Comparison of ENCODE assay signal across 9 cellular contexts in genomic region chr11:64851831-64852337, GRCh38. TPM values are rescaled to one million over a fixed set of nuclear protein-coding genes. Genes with fewer than 3 reads are reported as not detected.
DNase-seq lines count a peak whose midpoint lies in the region; ATAC-seq, FAIRE-seq and TF ChIP-seq lines count a peak whose summit lies in the region.
"Had no signal": no experiment of that assay in that cellular context is flagged by ENCODE, and none has a peak within 500 bp of the region (broad histone marks: within the 10 kb centered on the region; RNA-seq: fewer than 3 reads in every experiment).

No MANE protein-coding gene starts in this region.

- ATAC-seq in GM18867 (IDR thresholded peaks at IDR 0.05; ENCODE audit: unreplicated experiment): peak; percentile 20
- ATAC-seq in HG03064 (IDR thresholded peaks at IDR 0.05; ENCODE audit: low read depth, unreplicated experiment): peak; percentile 5
- ATAC-seq in foreskin keratinocyte: no peak

- FAIRE-seq in small intestine (lab: Jason Lieb, UNC): no peak

- no peak overlapping the region for H2AFZ ChIP-seq in osteoblast (ENCODE audit: low read length)

- H3K4me3 Mint-ChIP-seq in brain: no peak overlapping the region

- H3K4me3 ChIP-seq in small intestine (ENCODE audit: low read depth in 1 of 2, low read length in 2 of 2) (no peak overlapping the region), osteoblast (ENCODE audit: insufficient read depth, low read length) (no peak overlapping the region)

- peaks cover 12% of the 10 kb centered on the region for H3K36me3 Mint-ChIP-seq in brain

- H3K4me1 ChIP-seq in small intestine (ENCODE audit: control insufficient read depth in 2 of 2, insufficient read depth in 1 of 2, low read depth in 1 of 2, low read length in 1 of 2) (peaks cover 17 to 30% of the 10 kb centered on the region in 2 donors), osteoblast (ENCODE audit: insufficient read depth, low read length) (peaks cover 40% of the 10 kb centered on the region), foreskin keratinocyte (peaks cover 25% of the 10 kb centered on the region)

- no peaks in the 10 kb centered on the region for H3K9me3 Mint-ChIP-seq in brain

- H3K27me3 ChIP-seq in small intestine (ENCODE audit: control insufficient read depth in 2 of 2, insufficient read depth in 2 of 2, low read length in 2 of 2): no peaks in the 10 kb centered on the region
- no peaks in the 10 kb centered on the region for H3K27me3 ChIP-seq in osteoblast (ENCODE audit: insufficient read depth, low read length)
- H3K27me3 ChIP-seq in foreskin keratinocyte: no peaks in the 10 kb centered on the region

- H3K27ac ChIP-seq in small intestine (ENCODE audit: low read depth in 1 of 2, low read length in 1 of 2) (peak overlapping the region; percentile 56 to 76), osteoblast (ENCODE audit: low read depth, low read length) (no peak overlapping the region), foreskin keratinocyte (no peak overlapping the region)

- H3K79me2 ChIP-seq in osteoblast (ENCODE audit: insufficient read depth, low read length): peaks cover 41% of the 10 kb centered on the region

- TF ChIP-seq CTCF in brain (conservative IDR thresholded peaks at IDR 0.05) (no peak), osteoblast (IDR thresholded peaks at IDR 0.05; ENCODE audit: extremely low read depth, low read depth, low read length) (no peak), foreskin keratinocyte (conservative IDR thresholded peaks at IDR 0.05) (no peak)

- H4K20me1 ChIP-seq in osteoblast (ENCODE audit: insufficient read depth, low read length): peaks cover 18% of the 10 kb centered on the region

- H3K27ac Mint-ChIP-seq in brain: peak overlapping the region in 4 of 5 experiments; percentile 1 to 83 (median 61)

- no peak overlapping the region for H3K4me2 ChIP-seq in osteoblast (ENCODE audit: insufficient read depth, low read length)

- peaks cover 13% of the 10 kb centered on the region for H3K4me1 Mint-ChIP-seq in brain

- WGBS in small intestine, 3 donors: 58 to 72% (median 72%) methylated on average over 8 of the region's 8 CpGs

- DNase-seq in small intestine (peak; percentile 26), osteoblast (ENCODE audit: insufficient read length, low spot score, missing footprints) (no peak), NK-92 (lab: John Stamatoyannopoulos, UW; ENCODE audit: unreplicated experiment) (no peak), COR-L47 (lab: John Stamatoyannopoulos, UW) (no peak), foreskin keratinocyte (no peak)
- DNase-seq: KG1 had no signal

- H3K36me3 ChIP-seq in small intestine (ENCODE audit: control insufficient read depth in 2 of 2, insufficient read depth in 2 of 2, low read length in 2 of 2): peaks cover 0 to 9% of the 10 kb centered on the region in 2 donors
- H3K36me3 ChIP-seq in osteoblast (ENCODE audit: insufficient read depth, low read length): peaks cover 26% of the 10 kb centered on the region

- no peaks in the 10 kb centered on the region for H3K9me3 ChIP-seq in small intestine (ENCODE audit: control insufficient read depth, low read depth)
- no peaks in the 10 kb centered on the region for H3K9me3 ChIP-seq in osteoblast (ENCODE audit: low read depth, low read length)

- H3K27me3 Mint-ChIP-seq in brain: peaks cover 6% of the 10 kb centered on the region

RNA-seq across cellular contexts. Expression of gene CDC42BPG, which starts 7.4 kb away (rescaled TPM):
- polyA plus RNA-seq in brain (ENCODE audit: insufficient read depth, low read depth, low replicate concordance): 9.5 TPM
- 10 to 100 TPM; 12.1 to 36.5 (median 27.0) TPM for polyA plus RNA-seq in small intestine
- under 0.01 and 0.29 TPM in 2 replicates for total RNA-seq in osteoblast
- total RNA-seq in foreskin keratinocyte: 10.3 and 11.1 TPM in 2 replicates
- 4.7 and 5.3 TPM in 2 replicates for polyA plus RNA-seq in foreskin keratinocyte

RNA-seq across cellular contexts. Expression of gene EHD1, which starts 26.5 kb away (rescaled TPM):
- polyA plus RNA-seq in brain (ENCODE audit: insufficient read depth, low read depth, low replicate concordance) (43.9 TPM), small intestine (10 to 100 TPM; 31.3 to 35.9 (median 33.1) TPM), foreskin keratinocyte (90.4 and 115 TPM in 2 replicates)
- total RNA-seq in osteoblast (51.3 and 51.4 TPM in 2 replicates), foreskin keratinocyte (94.9 and 114 TPM in 2 replicates)

RNA-seq across cellular contexts. Expression of gene MEN1, which starts 41.5 kb away (rescaled TPM):
- polyA plus RNA-seq in brain (ENCODE audit: insufficient read depth, low read depth, low replicate concordance) (59.7 TPM), small intestine (10 to 100 TPM; 17.6 to 27.1 (median 23.4) TPM), foreskin keratinocyte (30.2 and 35.3 TPM in 2 replicates)
- total RNA-seq in osteoblast (12.3 and 13.3 TPM in 2 replicates), foreskin keratinocyte (27.3 and 30.8 TPM in 2 replicates)

RNA-seq across cellular contexts. Expression of gene MAP4K2, which starts 48.9 kb away (rescaled TPM):
- 18.6 TPM for polyA plus RNA-seq in brain (ENCODE audit: insufficient read depth, low read depth, low replicate concordance)
- 10 to 100 TPM in 1 of 3 donors, 1 to 10 TPM in 2; 9.2 to 13.6 (median 9.7) TPM for polyA plus RNA-seq in small intestine
- 6.2 and 9.8 TPM in 2 replicates for total RNA-seq in osteoblast
- 26.3 and 27.8 TPM in 2 replicates for total RNA-seq in foreskin keratinocyte
- polyA plus RNA-seq in foreskin keratinocyte: 25.7 and 26.9 TPM in 2 replicates

Comparison
In these comparisons a context has a peak if more than half of its experiments do, and no peak if none do; other contexts are left out.
1. H3K27ac ChIP-seq: peak in small intestine (2 of 2); none in osteoblast (single experiment) and foreskin keratinocyte (single experiment).